Comparison of ENCODE assay signal across 1 cellular context in the genomic region with DNA sequence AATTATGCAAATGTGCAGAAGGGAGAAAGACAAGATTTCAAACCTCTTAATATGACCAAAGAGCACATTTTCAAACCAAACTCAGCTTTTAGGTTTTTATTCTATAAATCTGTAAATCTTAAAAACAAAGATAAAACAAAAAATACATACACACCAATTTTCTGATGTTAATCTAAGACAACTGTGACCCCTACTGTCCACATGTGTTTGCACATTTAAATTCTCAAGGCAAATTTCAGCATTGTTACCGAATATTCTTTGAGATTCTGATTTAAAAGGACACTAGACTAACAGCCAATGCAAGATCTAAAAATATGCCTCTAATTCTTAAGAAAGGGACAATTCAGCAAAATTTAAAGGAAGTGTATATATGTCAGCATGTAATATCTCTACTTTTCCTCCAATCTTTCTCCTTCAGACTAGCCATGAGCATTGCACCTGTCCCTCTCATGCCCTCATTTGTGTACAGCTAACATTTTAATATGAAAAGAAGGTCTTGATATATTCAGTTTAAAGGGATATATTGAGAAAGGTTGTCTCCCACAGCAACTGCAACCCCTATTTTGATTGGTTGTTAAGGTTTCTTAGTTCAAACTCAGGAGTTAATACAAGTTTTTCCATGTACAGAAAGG.
TF ChIP-seq lines count a peak whose summit lies in the region.

No MANE protein-coding gene starts in this region.

TF ChIP-seq in liver, 16 proteins besides CTCF, POLR2A, EP300 and RAD21 (continued from another document):
- TF ChIP-seq, protein P1, sequence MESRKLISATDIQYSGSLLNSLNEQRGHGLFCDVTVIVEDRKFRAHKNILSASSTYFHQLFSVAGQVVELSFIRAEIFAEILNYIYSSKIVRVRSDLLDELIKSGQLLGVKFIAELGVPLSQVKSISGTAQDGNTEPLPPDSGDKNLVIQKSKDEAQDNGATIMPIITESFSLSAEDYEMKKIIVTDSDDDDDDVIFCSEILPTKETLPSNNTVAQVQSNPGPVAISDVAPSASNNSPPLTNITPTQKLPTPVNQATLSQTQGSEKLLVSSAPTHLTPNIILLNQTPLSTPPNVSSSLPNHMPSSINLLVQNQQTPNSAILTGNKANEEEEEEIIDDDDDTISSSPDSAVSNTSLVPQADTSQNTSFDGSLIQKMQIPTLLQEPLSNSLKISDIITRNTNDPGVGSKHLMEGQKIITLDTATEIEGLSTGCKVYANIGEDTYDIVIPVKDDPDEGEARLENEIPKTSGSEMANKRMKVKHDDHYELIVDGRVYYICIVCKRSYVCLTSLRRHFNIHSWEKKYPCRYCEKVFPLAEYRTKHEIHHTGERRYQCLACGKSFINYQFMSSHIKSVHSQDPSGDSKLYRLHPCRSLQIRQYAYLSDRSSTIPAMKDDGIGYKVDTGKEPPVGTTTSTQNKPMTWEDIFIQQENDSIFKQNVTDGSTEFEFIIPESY (IDR thresholded peaks at IDR 0.05) = no peak
- no peak for TF ChIP-seq JUND (IDR thresholded peaks at IDR 0.05)
- no peak for TF ChIP-seq FOXA2 (IDR thresholded peaks at IDR 0.05)
- TF ChIP-seq, protein P2, sequence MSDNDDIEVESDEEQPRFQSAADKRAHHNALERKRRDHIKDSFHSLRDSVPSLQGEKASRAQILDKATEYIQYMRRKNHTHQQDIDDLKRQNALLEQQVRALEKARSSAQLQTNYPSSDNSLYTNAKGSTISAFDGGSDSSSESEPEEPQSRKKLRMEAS (IDR thresholded peaks at IDR 0.05) = no peak
- TF ChIP-seq, protein P3, sequence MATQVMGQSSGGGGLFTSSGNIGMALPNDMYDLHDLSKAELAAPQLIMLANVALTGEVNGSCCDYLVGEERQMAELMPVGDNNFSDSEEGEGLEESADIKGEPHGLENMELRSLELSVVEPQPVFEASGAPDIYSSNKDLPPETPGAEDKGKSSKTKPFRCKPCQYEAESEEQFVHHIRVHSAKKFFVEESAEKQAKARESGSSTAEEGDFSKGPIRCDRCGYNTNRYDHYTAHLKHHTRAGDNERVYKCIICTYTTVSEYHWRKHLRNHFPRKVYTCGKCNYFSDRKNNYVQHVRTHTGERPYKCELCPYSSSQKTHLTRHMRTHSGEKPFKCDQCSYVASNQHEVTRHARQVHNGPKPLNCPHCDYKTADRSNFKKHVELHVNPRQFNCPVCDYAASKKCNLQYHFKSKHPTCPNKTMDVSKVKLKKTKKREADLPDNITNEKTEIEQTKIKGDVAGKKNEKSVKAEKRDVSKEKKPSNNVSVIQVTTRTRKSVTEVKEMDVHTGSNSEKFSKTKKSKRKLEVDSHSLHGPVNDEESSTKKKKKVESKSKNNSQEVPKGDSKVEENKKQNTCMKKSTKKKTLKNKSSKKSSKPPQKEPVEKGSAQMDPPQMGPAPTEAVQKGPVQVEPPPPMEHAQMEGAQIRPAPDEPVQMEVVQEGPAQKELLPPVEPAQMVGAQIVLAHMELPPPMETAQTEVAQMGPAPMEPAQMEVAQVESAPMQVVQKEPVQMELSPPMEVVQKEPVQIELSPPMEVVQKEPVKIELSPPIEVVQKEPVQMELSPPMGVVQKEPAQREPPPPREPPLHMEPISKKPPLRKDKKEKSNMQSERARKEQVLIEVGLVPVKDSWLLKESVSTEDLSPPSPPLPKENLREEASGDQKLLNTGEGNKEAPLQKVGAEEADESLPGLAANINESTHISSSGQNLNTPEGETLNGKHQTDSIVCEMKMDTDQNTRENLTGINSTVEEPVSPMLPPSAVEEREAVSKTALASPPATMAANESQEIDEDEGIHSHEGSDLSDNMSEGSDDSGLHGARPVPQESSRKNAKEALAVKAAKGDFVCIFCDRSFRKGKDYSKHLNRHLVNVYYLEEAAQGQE (IDR thresholded peaks at IDR 0.05) = no peak
- no peak for TF ChIP-seq HNF4A (conservative IDR thresholded peaks at IDR 0.05)
